Comparison of ENCODE assay signal across 9 cellular contexts in genomic region chrX:21943460-21944135, GRCh38. TPM values are rescaled to one million over a fixed set of nuclear protein-coding genes. Genes with fewer than 3 reads are reported as not detected.
A peak's percentile ranks its signal among the peaks of the same experiment; 100 is the strongest.
DNase-seq lines count a peak whose midpoint lies in the region; ATAC-seq, FAIRE-seq and TF ChIP-seq lines count a peak whose summit lies in the region.
"Had no signal": no experiment of that assay in that cellular context is flagged by ENCODE, and none has a peak within 500 bp of the region (broad histone marks: within the 10 kb centered on the region; RNA-seq: fewer than 3 reads in every experiment).

No MANE protein-coding gene starts in this region.

- no peak overlapping the region for H4K5ac ChIP-seq in H9 (ENCODE audit: insufficient read length, low read depth, low read length)

- H3K14ac ChIP-seq in H9 (ENCODE audit: insufficient read depth, low read length), result no peak overlapping the region

- ATAC-seq in A549, result no peak
- ATAC-seq in GM18907 (IDR thresholded peaks at IDR 0.05; ENCODE audit: unreplicated experiment), result no peak

- H3K4me1 Mint-ChIP-seq in H9, result peaks cover 68 to 75% of the 10 kb centered on the region in 2 experiments
- peaks cover 48% of the 10 kb centered on the region for H3K4me1 Mint-ChIP-seq in activated T-helper 2 cell treated with anti-CD3 and anti-CD28 coated beads, Interferon-gamma antibody, Interleukin-2, Interleukin-4, amounts not matched to agents 10 μg/mL and 5 μg/mL and 100 μg/mL, durations not matched to agents 14 hours and 24 hours and 36 hours (ENCODE audit: low read depth)

- no peak overlapping the region for H4K8ac ChIP-seq in H9 (replicated peaks; ENCODE audit: insufficient read length, low read depth, low read length)

- H3K4me3 ChIP-seq in A549 (peak overlapping the region; percentile 11; the same call in 1 of the 3 replicates), iPS-18a (ENCODE audit: low read length) (peak overlapping the region; percentile 35), H7 (ENCODE audit: insufficient read depth, low read depth, low read length) (no peak overlapping the region)

- H2BK120ac ChIP-seq in H9 (ENCODE audit: low read depth, low read length, poor library complexity, severe bottlenecking), result no peak overlapping the region

- H4K91ac ChIP-seq in H9 (ENCODE audit: insufficient read length, low read depth, low read length), result no peak overlapping the region

- H3K79me2 ChIP-seq in H9 (ENCODE audit: insufficient read depth, low read length), result peaks cover 53% of the 10 kb centered on the region; the same call in 1 of the 2 replicates

- H3K4me2 ChIP-seq in A549 (peak overlapping the region; percentile 84), H9 (ENCODE audit: insufficient read depth, insufficient read length, low read length) (peak overlapping the region; percentile 87)

- no peak overlapping the region for H2BK12ac ChIP-seq in H9 (ENCODE audit: insufficient read length, low read depth, low read length)

- H3K27ac Mint-ChIP-seq in H9, result peak overlapping the region; percentile 30 to 80 (median 80); a peak in 6 of 7 replicates
- peak overlapping the region; percentile 74 for H3K27ac Mint-ChIP-seq in activated T-helper 2 cell treated with anti-CD3 and anti-CD28 coated beads, Interferon-gamma antibody, Interleukin-2, Interleukin-4, amounts not matched to agents 10 μg/mL and 5 μg/mL and 100 μg/mL, durations not matched to agents 14 hours and 24 hours and 36 hours
- H3K27ac Mint-ChIP-seq: T-helper 1 cell treated with Interleukin-12 subunit alpha and Interleukin-12 subunit beta and Interleukin-4 antibody, amounts not matched to agents 30 μg/mL and 1 μg/mL, for 36 hours had no signal

- H4K20me1 ChIP-seq in H9 (ENCODE audit: control insufficient read depth, insufficient read depth, insufficient read length), result no peaks in the 10 kb centered on the region

- TF ChIP-seq POLR2A in A549 (IDR thresholded peaks at IDR 0.05; ENCODE audit: low read length), result no peak

- POLR2A ChIA-PET in A549 (lab: Yijun Ruan, JAX), result no interaction called here

- H3K27me3 Mint-ChIP-seq in H9 (ENCODE audit: low read depth), result no peaks in the 10 kb centered on the region
- no peaks in the 10 kb centered on the region for H3K27me3 Mint-ChIP-seq in activated T-helper 2 cell treated with anti-CD3 and anti-CD28 coated beads, Interferon-gamma antibody, Interleukin-2, Interleukin-4, amounts not matched to agents 10 μg/mL and 5 μg/mL and 100 μg/mL, durations not matched to agents 14 hours and 24 hours and 36 hours (ENCODE audit: low read depth)

- no peak overlapping the region for H2BK15ac ChIP-seq in H9 (ENCODE audit: low read depth, low read length)

- H3K4ac ChIP-seq in H9 (ENCODE audit: low read depth, low read length), result no peak overlapping the region

- TF ChIP-seq EP300 in A549 (IDR thresholded peaks at IDR 0.05), result no peak

- TF ChIP-seq CTCF in A549 (IDR thresholded peaks at IDR 0.05), result no peak
- no peak for TF ChIP-seq CTCF in H9 (conservative IDR thresholded peaks at IDR 0.05)

- no peaks in the 10 kb centered on the region for H3K79me1 ChIP-seq in H9 (ENCODE audit: insufficient read depth, low read depth, low read length, poor library complexity, severe bottlenecking)

- 22% methylated on average over 11 of the region's 11 CpGs for WGBS in A549 (ENCODE audit: missing lambda C conversion rate)
- WGBS in H9 (ENCODE audit: extremely low coverage, insufficient read length, low lambda C conversion rate), result 100% methylated on average over 2 of the region's 11 CpGs

- DNase-seq in A549 (ENCODE audit: low read depth in 1 of 2, low spot score in 1 of 2) (peak in 1 of 2 experiments; percentile 20), H9 (peak; percentile 10), NCI-H345 (lab: John Stamatoyannopoulos, UW) (no peak), H7 (no peak)
- DNase-seq in activated T-helper 2 cell treated with anti-CD3 and anti-CD28 coated beads, Interferon-gamma antibody, Interleukin-2, Interleukin-4, amounts not matched to agents 10 μg/mL and 5 μg/mL and 100 μg/mL, durations not matched to agents 14 hours and 24 hours and 36 hours (ENCODE audit: low spot score), result no peak
- DNase-seq in stimulated activated naive CD4-positive, alpha-beta T cell treated with Interleukin-2 at 50 U/mL for 16 hours (lab: John Stamatoyannopoulos, UW), result no peak

- no peak overlapping the region for H3T11ph ChIP-seq in H9 (ENCODE audit: low read length)

- no peak overlapping the region for H2BK5ac ChIP-seq in H9 (ENCODE audit: insufficient read length, low read length)

- no peak for TF ChIP-seq RAD21 in A549 (conservative IDR thresholded peaks at IDR 0.05 in 1 of 2, IDR thresholded peaks at IDR 0.05 in 1 of 2)

- H3K9me3 ChIP-seq in A549, result no peaks in the 10 kb centered on the region
- no peaks in the 10 kb centered on the region for H3K9me3 ChIP-seq in H9 (ENCODE audit: control insufficient read depth, low read depth, low read length)
- H3K9me3 ChIP-seq in iPS-18a (ENCODE audit: control insufficient read depth, low read depth, low read length), result peaks cover 22% of the 10 kb centered on the region

- H3K36me3 ChIP-seq in iPS-18a (ENCODE audit: control insufficient read depth, low read depth, low read length) (peaks cover 3% of the 10 kb centered on the region), H7 (replicated peaks; ENCODE audit: control insufficient read depth, insufficient read depth, low read length) (no peaks in the 10 kb centered on the region)

- no peak overlapping the region for H3K23ac ChIP-seq in H9 (ENCODE audit: insufficient read length, low read depth, low read length)

- no peak overlapping the region for H3K9ac ChIP-seq in H9 (ENCODE audit: extremely low read depth, insufficient read length, low read length)
- H3K9ac ChIP-seq in iPS-18a (ENCODE audit: low read length), result no peak overlapping the region

- CTCF ChIA-PET in A549 (lab: Yijun Ruan, JAX), result interaction anchor here (1.0 kb wide), 1 partner anchor 23 kb away, joined by 3 read pairs; no protein-coding TSS in a partner anchor

- H3K56ac ChIP-seq in H9 (ENCODE audit: insufficient read length, low read depth, low read length), result no peak overlapping the region

- H3K27me3 ChIP-seq in H9 (ENCODE audit: insufficient read depth, low read length) (no peaks in the 10 kb centered on the region), iPS-18a (ENCODE audit: control insufficient read depth, insufficient read depth, low read length) (no peaks in the 10 kb centered on the region), H7 (ENCODE audit: control insufficient read depth, insufficient read depth, low read length) (no peaks in the 10 kb centered on the region)

- peaks cover 6% of the 10 kb centered on the region for H3K23me2 ChIP-seq in H9 (ENCODE audit: insufficient read length, low read depth, low read length, poor library complexity, severe bottlenecking)

- intact Hi-C loops in activated T-helper 2 cell treated with anti-CD3 and anti-CD28 coated beads, Interferon-gamma antibody, Interleukin-2, Interleukin-4, amounts not matched to agents 10 μg/mL and 5 μg/mL and 100 μg/mL, durations not matched to agents 14 hours and 24 hours and 36 hours (cut with micrococcal nuclease), result loop anchor here (10.0 kb wide), 1 partner anchor 1419 kb away; no protein-coding TSS in a partner anchor

- H2AK5ac ChIP-seq in H9 (ENCODE audit: insufficient read length, low read length), result no peak overlapping the region

- H2BK20ac ChIP-seq in H9 (ENCODE audit: low read depth, low read length, poor library complexity, severe bottlenecking), result no peak overlapping the region

- peak overlapping the region; percentile 45 to 91; a peak in 4 of 5 replicates for H3K4me3 Mint-ChIP-seq in H9
- H3K4me3 Mint-ChIP-seq in activated T-helper 2 cell treated with anti-CD3 and anti-CD28 coated beads, Interferon-gamma antibody, Interleukin-2, Interleukin-4, amounts not matched to agents 10 μg/mL and 5 μg/mL and 100 μg/mL, durations not matched to agents 14 hours and 24 hours and 36 hours (ENCODE audit: low read depth), result peak overlapping the region; percentile 61
- H3K4me3 Mint-ChIP-seq: T-helper 1 cell treated with Interleukin-12 subunit alpha and Interleukin-12 subunit beta and Interleukin-4 antibody, amounts not matched to agents 30 μg/mL and 1 μg/mL, for 36 hours had no signal

- FAIRE-seq in A549 (lab: Jason Lieb, UNC), result peak; percentile 92

- H3K4me1 ChIP-seq in A549 (peaks cover 49% of the 10 kb centered on the region), H9 (ENCODE audit: insufficient read depth, low read length) (peaks cover 7% of the 10 kb centered on the region; the same call in 1 of the 2 replicates), iPS-18a (ENCODE audit: control insufficient read depth, low read depth, low read length) (peaks cover 33% of the 10 kb centered on the region)

- no peak overlapping the region for H2AFZ ChIP-seq in H9 (ENCODE audit: low read length)

- H3K9me3 Mint-ChIP-seq in H9, result peaks cover 0 to 36% of the 10 kb centered on the region in 2 experiments; a peak in 4 of 5 replicates
- H3K9me3 Mint-ChIP-seq in activated T-helper 2 cell treated with anti-CD3 and anti-CD28 coated beads, Interferon-gamma antibody, Interleukin-2, Interleukin-4, amounts not matched to agents 10 μg/mL and 5 μg/mL and 100 μg/mL, durations not matched to agents 14 hours and 24 hours and 36 hours, result no peaks in the 10 kb centered on the region
- H3K9me3 Mint-ChIP-seq: T-helper 1 cell treated with Interleukin-12 subunit alpha and Interleukin-12 subunit beta and Interleukin-4 antibody, amounts not matched to agents 30 μg/mL and 1 μg/mL, for 36 hours had no signal

- H3K27ac ChIP-seq in A549, result peak overlapping the region; percentile 35 to 99; a peak in 5 of 6 replicates
- H3K27ac ChIP-seq in H9 (ENCODE audit: insufficient read length, low read depth, low read length), result no peak overlapping the region
- no peak overlapping the region for H3K27ac ChIP-seq in iPS-18a (ENCODE audit: low read length)

- peaks cover 6 to 14% (median 7%) of the 10 kb centered on the region in 3 experiments; a peak in 5 of 7 replicates for H3K36me3 Mint-ChIP-seq in H9 (ENCODE audit: insufficient read depth in 1 of 3, low read depth in 3 of 3)
- H3K36me3 Mint-ChIP-seq in activated T-helper 2 cell treated with anti-CD3 and anti-CD28 coated beads, Interferon-gamma antibody, Interleukin-2, Interleukin-4, amounts not matched to agents 10 μg/mL and 5 μg/mL and 100 μg/mL, durations not matched to agents 14 hours and 24 hours and 36 hours (ENCODE audit: low read depth), result peaks cover 30% of the 10 kb centered on the region

- H3K18ac ChIP-seq in H9 (ENCODE audit: insufficient read length, low read depth, low read length), result no peak overlapping the region

RNA-seq across cellular contexts. Expression of gene SMS, which starts 3.1 kb away (rescaled TPM):
- polyA plus RNA-seq in A549 (2011; rRNA removed), result 85.7 and 129 TPM in 2 replicates
- polyA plus RNA-seq in A549 (2012; cell fraction: cytosol; rRNA removed), result 104 and 106 TPM in 2 replicates
- 43.9 and 44.9 TPM in 2 replicates for polyA plus RNA-seq in A549 (2012; cell fraction: nucleus; rRNA removed)
- polyA plus RNA-seq in A549 (2017; fragmentation: RNase III; extraction: RNeasy Plus Mini Kit Qiagen cat#74134 plus additional on column Dnase treatment), result 180 to 193 TPM (median 180 TPM) in 3 replicates
- 32.3 and 34.1 TPM in 2 replicates for polyA minus RNA-seq in A549 (2011; rRNA and poly(A)+ RNA removed)
- total RNA-seq in H9 (2021), result 411 and 415 TPM in 2 replicates
- 143 TPM in 2 replicates for total RNA-seq in activated T-helper 2 cell treated with anti-CD3 and anti-CD28 coated beads, Interferon-gamma antibody, Interleukin-2, Interleukin-4, amounts not matched to agents 10 μg/mL and 5 μg/mL and 100 μg/mL, durations not matched to agents 14 hours and 24 hours and 36 hours
- total RNA-seq in H7 (2014; rRNA removed; shearing (Covaris generic)), result 396 and 418 TPM in 2 replicates

Comparison
In these comparisons a context has a peak if more than half of its experiments do, and no peak if none do; other contexts are left out.
1. H3K27ac ChIP-seq: peak in A549 (2 of 2); none in H9 (single experiment) and iPS-18a (single experiment).